20 cellular contexts compared by ENCODE assay signal in the genomic region with DNA sequence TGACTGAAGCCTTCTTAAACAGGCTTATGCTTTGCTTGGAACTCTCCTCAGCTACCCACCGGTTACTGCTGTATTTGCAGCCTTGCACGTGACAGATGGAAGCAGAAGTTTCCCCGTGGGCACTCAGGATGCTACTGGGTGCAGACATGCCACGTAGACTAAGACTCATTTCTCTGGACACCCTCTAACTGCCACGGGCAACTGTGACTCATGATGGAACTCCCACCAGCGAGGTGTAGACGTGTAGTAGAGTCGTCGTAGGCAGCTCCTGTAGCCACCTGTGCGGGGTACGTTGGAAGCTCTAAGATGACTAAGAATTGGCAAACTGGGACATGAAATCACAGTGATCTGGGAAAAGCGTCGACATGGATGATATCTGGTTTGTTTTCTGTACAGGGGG.
"Had no signal": no experiment of that assay in that cellular context is flagged by ENCODE, and none has a peak within 500 bp of the region (broad histone marks: within the 10 kb centered on the region; RNA-seq: fewer than 3 reads in every experiment).

No MANE protein-coding gene starts in this region.

- H3K27ac ChIP-seq: brain microvascular endothelial cell, gastroesophageal sphincter, heart right ventricle, left lung, pancreas, tibial nerve, uterus, WERI-Rb-1 had no signal

- H3K36me3 ChIP-seq: brain microvascular endothelial cell, heart right ventricle, left lung, pancreas, uterus, WERI-Rb-1 had no signal

- H3K9me3 ChIP-seq: gastroesophageal sphincter, left lung, pancreas, tibial nerve, uterus had no signal

- H3K27me3 ChIP-seq: brain microvascular endothelial cell, dorsolateral prefrontal cortex, gastroesophageal sphincter, heart right ventricle, left lung, pancreas, tibial nerve, uterus had no signal

- H3K4me3 ChIP-seq: dorsolateral prefrontal cortex, gastroesophageal sphincter, heart right ventricle, left lung, pancreas, tibial nerve, uterus had no signal

- H3K4me1 ChIP-seq: pancreas, uterus had no signal

- DNase-seq: activated CD4-positive, alpha-beta T cell treated with anti-CD3 and anti-CD28 coated beads for 1 hour; activated CD8-positive, alpha-beta memory T cell treated with anti-CD3 and anti-CD28 coated beads, Interleukin-2, amount 10 ng/mL, durations not matched to agents 7 days and 5 days; activated naive CD4-positive, alpha-beta T cell treated with Interleukin-2 at 50 U/mL for 16 hours; aorta; brain microvascular endothelial cell; central memory CD4-positive, alpha-beta T cell; endodermal cell; erythroblast; heart right ventricle; left lung; mammary epithelial cell; pancreas; stimulated activated CD4-positive, alpha-beta T cell treated with anti-CD3 and anti-CD28 coated beads, Interleukin-4, amount 100 ng/mL, for 24 hours; stimulated activated naive B cell treated with anti-CD40 and anti-IgM and Interleukin-4, amounts not matched to agents 10 μg/mL and 1 μg/mL and 100 μg/mL, for 72 hours; substantia nigra; uterus; WERI-Rb-1 had no signal
